Comparison of ENCODE assay signal across 1 cellular context in genomic region chr22:23913306-23913660, GRCh38.
TF ChIP-seq lines count a peak whose summit lies in the region.

No MANE protein-coding gene starts in this region.

TF ChIP-seq in GM12878, 131 proteins besides CTCF, POLR2A, EP300 and RAD21 (continues in another document):
- TF ChIP-seq MLLT1 (IDR thresholded peaks at IDR 0.05) (peak; percentile 52; the same call in 1 of the 2 replicates), EED (IDR thresholded peaks at IDR 0.05; ENCODE audit: low read depth) (peak; percentile 67; the same call in 1 of the 2 replicates), RELA (IDR thresholded peaks at IDR 0.05; ENCODE audit: borderline replicate concordance, partially characterized antibody) (no peak), NFIC (IDR thresholded peaks at IDR 0.05; ENCODE audit: low read depth, low read length) (0 out of 2 replicates have a peak, but pooled peaks have one; percentile 32), LARP7 (IDR thresholded peaks at IDR 0.05) (no peak), FOS (IDR thresholded peaks at IDR 0.05; ENCODE audit: borderline replicate concordance, extremely low read depth, insufficient read length) (no peak), RBBP5 (conservative IDR thresholded peaks at IDR 0.05) (no peak), ATF3 (IDR thresholded peaks at IDR 0.05; ENCODE audit: borderline replicate concordance, extremely low read depth, low read depth, low read length) (no peak), CHD1 (IDR thresholded peaks at IDR 0.05; ENCODE audit: low read depth, low read length) (no peak), TARDBP (IDR thresholded peaks at IDR 0.05; ENCODE audit: borderline replicate concordance) (no peak), CREM (IDR thresholded peaks at IDR 0.05; ENCODE audit: low read depth) (no peak), STAT1 (conservative IDR thresholded peaks at IDR 0.05) (no peak), STAT3 (IDR thresholded peaks at IDR 0.05; ENCODE audit: low read depth, low read length) (no peak), ZSCAN29 (IDR thresholded peaks at IDR 0.05) (no peak), JUND (IDR thresholded peaks at IDR 0.05; ENCODE audit: low read depth, low read length) (no peak), ASH2L (IDR thresholded peaks at IDR 0.05; ENCODE audit: borderline replicate concordance, low read depth) (no peak), MYB (IDR thresholded peaks at IDR 0.05; ENCODE audit: borderline replicate concordance, low read depth, low read length) (no peak), TCF7 (IDR thresholded peaks at IDR 0.05; ENCODE audit: borderline replicate concordance) (no peak), SUPT20H (IDR thresholded peaks at IDR 0.05; ENCODE audit: borderline replicate concordance, control insufficient read depth, low read depth, low read length) (no peak), EZH2 (IDR thresholded peaks at IDR 0.05; ENCODE audit: borderline replicate concordance, control insufficient read depth, low read depth, low read length) (no peak), ZNF274 (IDR thresholded peaks at IDR 0.05; ENCODE audit: insufficient read depth, insufficient read length) (no peak), NR2C1 (IDR thresholded peaks at IDR 0.05) (no peak), BACH1 (IDR thresholded peaks at IDR 0.05; ENCODE audit: borderline replicate concordance) (no peak), KDM1A (IDR thresholded peaks at IDR 0.05; ENCODE audit: borderline replicate concordance) (no peak), HDAC2 (IDR thresholded peaks at IDR 0.05) (no peak), DPF2 (IDR thresholded peaks at IDR 0.05) (no peak), TCF3 (IDR thresholded peaks at IDR 0.05; ENCODE audit: borderline replicate concordance, insufficient read depth, low read depth, low read length) (peak; percentile 95), NR2F1 (conservative IDR thresholded peaks at IDR 0.05) (no peak), PKNOX1 (IDR thresholded peaks at IDR 0.05) (no peak; the same call in 1 of the 2 replicates), NBN (IDR thresholded peaks at IDR 0.05) (no peak), IKZF2 (IDR thresholded peaks at IDR 0.05) (peak in 1 of 2 experiments; percentile 46; a peak in 1 of 4 replicates), CBFB (IDR thresholded peaks at IDR 0.05; ENCODE audit: low read depth) (peak; percentile 14; the same call in 1 of the 2 replicates), TCF12 (IDR thresholded peaks at IDR 0.05; ENCODE audit: low read depth, low read length) (peak; percentile 94), SMARCA5 (IDR thresholded peaks at IDR 0.05) (no peak), ZBED1 (IDR thresholded peaks at IDR 0.05; ENCODE audit: borderline replicate concordance) (no peak), RAD51 (IDR thresholded peaks at IDR 0.05) (no peak), RUNX3 (IDR thresholded peaks at IDR 0.05; ENCODE audit: low read length) (peak; percentile 20; the same call in 1 of the 2 replicates), IRF4 (IDR thresholded peaks at IDR 0.05; ENCODE audit: low read depth, low read length) (peak; percentile 49; the same call in 1 of the 2 replicates), ZNF207 (IDR thresholded peaks at IDR 0.05; ENCODE audit: borderline replicate concordance) (no peak)
- TF ChIP-seq, protein P1, sequence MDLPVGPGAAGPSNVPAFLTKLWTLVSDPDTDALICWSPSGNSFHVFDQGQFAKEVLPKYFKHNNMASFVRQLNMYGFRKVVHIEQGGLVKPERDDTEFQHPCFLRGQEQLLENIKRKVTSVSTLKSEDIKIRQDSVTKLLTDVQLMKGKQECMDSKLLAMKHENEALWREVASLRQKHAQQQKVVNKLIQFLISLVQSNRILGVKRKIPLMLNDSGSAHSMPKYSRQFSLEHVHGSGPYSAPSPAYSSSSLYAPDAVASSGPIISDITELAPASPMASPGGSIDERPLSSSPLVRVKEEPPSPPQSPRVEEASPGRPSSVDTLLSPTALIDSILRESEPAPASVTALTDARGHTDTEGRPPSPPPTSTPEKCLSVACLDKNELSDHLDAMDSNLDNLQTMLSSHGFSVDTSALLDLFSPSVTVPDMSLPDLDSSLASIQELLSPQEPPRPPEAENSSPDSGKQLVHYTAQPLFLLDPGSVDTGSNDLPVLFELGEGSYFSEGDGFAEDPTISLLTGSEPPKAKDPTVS (IDR thresholded peaks at IDR 0.05; ENCODE audit: low read depth, low read length), result no peak
- TF ChIP-seq, protein P2, sequence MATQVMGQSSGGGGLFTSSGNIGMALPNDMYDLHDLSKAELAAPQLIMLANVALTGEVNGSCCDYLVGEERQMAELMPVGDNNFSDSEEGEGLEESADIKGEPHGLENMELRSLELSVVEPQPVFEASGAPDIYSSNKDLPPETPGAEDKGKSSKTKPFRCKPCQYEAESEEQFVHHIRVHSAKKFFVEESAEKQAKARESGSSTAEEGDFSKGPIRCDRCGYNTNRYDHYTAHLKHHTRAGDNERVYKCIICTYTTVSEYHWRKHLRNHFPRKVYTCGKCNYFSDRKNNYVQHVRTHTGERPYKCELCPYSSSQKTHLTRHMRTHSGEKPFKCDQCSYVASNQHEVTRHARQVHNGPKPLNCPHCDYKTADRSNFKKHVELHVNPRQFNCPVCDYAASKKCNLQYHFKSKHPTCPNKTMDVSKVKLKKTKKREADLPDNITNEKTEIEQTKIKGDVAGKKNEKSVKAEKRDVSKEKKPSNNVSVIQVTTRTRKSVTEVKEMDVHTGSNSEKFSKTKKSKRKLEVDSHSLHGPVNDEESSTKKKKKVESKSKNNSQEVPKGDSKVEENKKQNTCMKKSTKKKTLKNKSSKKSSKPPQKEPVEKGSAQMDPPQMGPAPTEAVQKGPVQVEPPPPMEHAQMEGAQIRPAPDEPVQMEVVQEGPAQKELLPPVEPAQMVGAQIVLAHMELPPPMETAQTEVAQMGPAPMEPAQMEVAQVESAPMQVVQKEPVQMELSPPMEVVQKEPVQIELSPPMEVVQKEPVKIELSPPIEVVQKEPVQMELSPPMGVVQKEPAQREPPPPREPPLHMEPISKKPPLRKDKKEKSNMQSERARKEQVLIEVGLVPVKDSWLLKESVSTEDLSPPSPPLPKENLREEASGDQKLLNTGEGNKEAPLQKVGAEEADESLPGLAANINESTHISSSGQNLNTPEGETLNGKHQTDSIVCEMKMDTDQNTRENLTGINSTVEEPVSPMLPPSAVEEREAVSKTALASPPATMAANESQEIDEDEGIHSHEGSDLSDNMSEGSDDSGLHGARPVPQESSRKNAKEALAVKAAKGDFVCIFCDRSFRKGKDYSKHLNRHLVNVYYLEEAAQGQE (IDR thresholded peaks at IDR 0.05; ENCODE audit: low read depth, low read length), result no peak
- TF ChIP-seq, protein P3, sequence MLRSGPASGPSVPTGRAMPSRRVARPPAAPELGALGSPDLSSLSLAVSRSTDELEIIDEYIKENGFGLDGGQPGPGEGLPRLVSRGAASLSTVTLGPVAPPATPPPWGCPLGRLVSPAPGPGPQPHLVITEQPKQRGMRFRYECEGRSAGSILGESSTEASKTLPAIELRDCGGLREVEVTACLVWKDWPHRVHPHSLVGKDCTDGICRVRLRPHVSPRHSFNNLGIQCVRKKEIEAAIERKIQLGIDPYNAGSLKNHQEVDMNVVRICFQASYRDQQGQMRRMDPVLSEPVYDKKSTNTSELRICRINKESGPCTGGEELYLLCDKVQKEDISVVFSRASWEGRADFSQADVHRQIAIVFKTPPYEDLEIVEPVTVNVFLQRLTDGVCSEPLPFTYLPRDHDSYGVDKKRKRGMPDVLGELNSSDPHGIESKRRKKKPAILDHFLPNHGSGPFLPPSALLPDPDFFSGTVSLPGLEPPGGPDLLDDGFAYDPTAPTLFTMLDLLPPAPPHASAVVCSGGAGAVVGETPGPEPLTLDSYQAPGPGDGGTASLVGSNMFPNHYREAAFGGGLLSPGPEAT (IDR thresholded peaks at IDR 0.05; ENCODE audit: low read depth), result no peak
- TF ChIP-seq, protein P4, sequence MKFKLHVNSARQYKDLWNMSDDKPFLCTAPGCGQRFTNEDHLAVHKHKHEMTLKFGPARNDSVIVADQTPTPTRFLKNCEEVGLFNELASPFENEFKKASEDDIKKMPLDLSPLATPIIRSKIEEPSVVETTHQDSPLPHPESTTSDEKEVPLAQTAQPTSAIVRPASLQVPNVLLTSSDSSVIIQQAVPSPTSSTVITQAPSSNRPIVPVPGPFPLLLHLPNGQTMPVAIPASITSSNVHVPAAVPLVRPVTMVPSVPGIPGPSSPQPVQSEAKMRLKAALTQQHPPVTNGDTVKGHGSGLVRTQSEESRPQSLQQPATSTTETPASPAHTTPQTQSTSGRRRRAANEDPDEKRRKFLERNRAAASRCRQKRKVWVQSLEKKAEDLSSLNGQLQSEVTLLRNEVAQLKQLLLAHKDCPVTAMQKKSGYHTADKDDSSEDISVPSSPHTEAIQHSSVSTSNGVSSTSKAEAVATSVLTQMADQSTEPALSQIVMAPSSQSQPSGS (IDR thresholded peaks at IDR 0.05; ENCODE audit: low read length), result no peak
- TF ChIP-seq, protein P5, sequence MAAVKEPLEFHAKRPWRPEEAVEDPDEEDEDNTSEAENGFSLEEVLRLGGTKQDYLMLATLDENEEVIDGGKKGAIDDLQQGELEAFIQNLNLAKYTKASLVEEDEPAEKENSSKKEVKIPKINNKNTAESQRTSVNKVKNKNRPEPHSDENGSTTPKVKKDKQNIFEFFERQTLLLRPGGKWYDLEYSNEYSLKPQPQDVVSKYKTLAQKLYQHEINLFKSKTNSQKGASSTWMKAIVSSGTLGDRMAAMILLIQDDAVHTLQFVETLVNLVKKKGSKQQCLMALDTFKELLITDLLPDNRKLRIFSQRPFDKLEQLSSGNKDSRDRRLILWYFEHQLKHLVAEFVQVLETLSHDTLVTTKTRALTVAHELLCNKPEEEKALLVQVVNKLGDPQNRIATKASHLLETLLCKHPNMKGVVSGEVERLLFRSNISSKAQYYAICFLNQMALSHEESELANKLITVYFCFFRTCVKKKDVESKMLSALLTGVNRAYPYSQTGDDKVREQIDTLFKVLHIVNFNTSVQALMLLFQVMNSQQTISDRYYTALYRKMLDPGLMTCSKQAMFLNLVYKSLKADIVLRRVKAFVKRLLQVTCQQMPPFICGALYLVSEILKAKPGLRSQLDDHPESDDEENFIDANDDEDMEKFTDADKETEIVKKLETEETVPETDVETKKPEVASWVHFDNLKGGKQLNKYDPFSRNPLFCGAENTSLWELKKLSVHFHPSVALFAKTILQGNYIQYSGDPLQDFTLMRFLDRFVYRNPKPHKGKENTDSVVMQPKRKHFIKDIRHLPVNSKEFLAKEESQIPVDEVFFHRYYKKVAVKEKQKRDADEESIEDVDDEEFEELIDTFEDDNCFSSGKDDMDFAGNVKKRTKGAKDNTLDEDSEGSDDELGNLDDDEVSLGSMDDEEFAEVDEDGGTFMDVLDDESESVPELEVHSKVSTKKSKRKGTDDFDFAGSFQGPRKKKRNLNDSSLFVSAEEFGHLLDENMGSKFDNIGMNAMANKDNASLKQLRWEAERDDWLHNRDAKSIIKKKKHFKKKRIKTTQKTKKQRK (IDR thresholded peaks at IDR 0.05; ENCODE audit: low read depth, low read length), result no peak
- TF ChIP-seq, protein P6, sequence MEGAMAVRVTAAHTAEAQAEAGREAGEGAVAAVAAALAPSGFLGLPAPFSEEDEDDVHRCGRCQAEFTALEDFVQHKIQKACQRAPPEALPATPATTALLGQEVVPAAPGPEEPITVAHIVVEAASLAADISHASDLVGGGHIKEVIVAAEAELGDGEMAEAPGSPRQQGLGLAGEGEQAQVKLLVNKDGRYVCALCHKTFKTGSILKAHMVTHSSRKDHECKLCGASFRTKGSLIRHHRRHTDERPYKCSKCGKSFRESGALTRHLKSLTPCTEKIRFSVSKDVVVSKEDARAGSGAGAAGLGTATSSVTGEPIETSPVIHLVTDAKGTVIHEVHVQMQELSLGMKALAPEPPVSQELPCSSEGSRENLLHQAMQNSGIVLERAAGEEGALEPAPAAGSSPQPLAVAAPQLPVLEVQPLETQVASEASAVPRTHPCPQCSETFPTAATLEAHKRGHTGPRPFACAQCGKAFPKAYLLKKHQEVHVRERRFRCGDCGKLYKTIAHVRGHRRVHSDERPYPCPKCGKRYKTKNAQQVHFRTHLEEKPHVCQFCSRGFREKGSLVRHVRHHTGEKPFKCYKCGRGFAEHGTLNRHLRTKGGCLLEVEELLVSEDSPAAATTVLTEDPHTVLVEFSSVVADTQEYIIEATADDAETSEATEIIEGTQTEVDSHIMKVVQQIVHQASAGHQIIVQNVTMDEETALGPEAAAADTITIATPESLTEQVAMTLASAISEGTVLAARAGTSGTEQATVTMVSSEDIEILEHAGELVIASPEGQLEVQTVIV (IDR thresholded peaks at IDR 0.05; ENCODE audit: borderline replicate concordance, partially characterized antibody), result no peak
